Comparison of ENCODE assay signal across 11 cellular contexts in genomic region chr9:93136011-93136440, GRCh38. TPM values are rescaled to one million over a fixed set of nuclear protein-coding genes. Genes with fewer than 3 reads are reported as not detected.
DNase-seq lines count a peak whose midpoint lies in the region; ATAC-seq, FAIRE-seq and TF ChIP-seq lines count a peak whose summit lies in the region.
"Had no signal": no experiment of that assay in that cellular context is flagged by ENCODE, and none has a peak within 500 bp of the region (broad histone marks: within the 10 kb centered on the region; RNA-seq: fewer than 3 reads in every experiment).

No MANE protein-coding gene starts in this region.

- no peak for FAIRE-seq in keratinocyte (lab: Jason Lieb, UNC)

- no peak overlapping the region for H3K9ac ChIP-seq in keratinocyte (ENCODE audit: control insufficient read depth, extremely low read depth, insufficient read depth, low read length)

- no peak overlapping the region for H2AFZ ChIP-seq in keratinocyte (ENCODE audit: control insufficient read depth, low read length)

- no peaks in the 10 kb centered on the region for H4K20me1 ChIP-seq in keratinocyte (ENCODE audit: control insufficient read depth, extremely low read depth, insufficient read depth, low read length)

- peaks cover 3% of the 10 kb centered on the region for H3K9me3 Mint-ChIP-seq in activated CD4-positive, alpha-beta T cell treated with anti-CD3 and anti-CD28 coated beads for 36 hours (ENCODE audit: low read depth)
- H3K9me3 Mint-ChIP-seq: stimulated activated naive CD8-positive, alpha-beta T cell treated with anti-CD3 and anti-CD28 coated beads, Interleukin-15, Interleukin-2, amounts not matched to agents 100 ng/mL and 50 ng/mL, for 24 hours had no signal

- no peaks in the 10 kb centered on the region for H3K79me2 ChIP-seq in keratinocyte (ENCODE audit: control insufficient read depth, insufficient read depth, low read length)

- no peaks in the 10 kb centered on the region for H3K9me1 ChIP-seq in keratinocyte (ENCODE audit: control insufficient read depth, extremely low read depth, insufficient read depth, low read length)

- no peak overlapping the region for H3K4me3 Mint-ChIP-seq in activated CD4-positive, alpha-beta T cell treated with anti-CD3 and anti-CD28 coated beads for 36 hours
- H3K4me3 Mint-ChIP-seq: stimulated activated naive CD8-positive, alpha-beta T cell treated with anti-CD3 and anti-CD28 coated beads, Interleukin-15, Interleukin-2, amounts not matched to agents 100 ng/mL and 50 ng/mL, for 24 hours had no signal

- H3K27ac ChIP-seq in keratinocyte (ENCODE audit: control insufficient read depth, insufficient read depth, low read length) (no peak overlapping the region), substantia nigra (ENCODE audit: low read depth, low read length, poor library complexity, severe bottlenecking) (peak overlapping the region; percentile 51)

- H3K36me3 ChIP-seq in keratinocyte (ENCODE audit: control insufficient read depth in 2 of 2, extremely low read depth in 1 of 2, insufficient read depth in 2 of 2, low read length in 2 of 2): no peaks in the 10 kb centered on the region

- dilution Hi-C loops in keratinocyte (cut with MboI; ENCODE audit: extremely low pct_ligation_motif_present, low sequenced_read_pairs): no loop called here

- H3K27ac Mint-ChIP-seq in activated CD4-positive, alpha-beta T cell treated with anti-CD3 and anti-CD28 coated beads for 36 hours: peak overlapping the region; percentile 10

- H3K27me3 Mint-ChIP-seq in activated CD4-positive, alpha-beta T cell treated with anti-CD3 and anti-CD28 coated beads for 36 hours: no peaks in the 10 kb centered on the region
- H3K27me3 Mint-ChIP-seq: stimulated activated naive CD8-positive, alpha-beta T cell treated with anti-CD3 and anti-CD28 coated beads, Interleukin-15, Interleukin-2, amounts not matched to agents 100 ng/mL and 50 ng/mL, for 24 hours had no signal

- intact Hi-C loops in activated CD4-positive, alpha-beta T cell treated with anti-CD3 and anti-CD28 coated beads for 36 hours (cut with DNase I, micrococcal nuclease): no loop called here

- H3K9me3 ChIP-seq in keratinocyte (ENCODE audit: control insufficient read depth, low read depth, low read length): no peaks in the 10 kb centered on the region

- CTCF ChIA-PET in activated CD4-positive, alpha-beta T cell treated with anti-CD3 and anti-CD28 coated beads for 36 hours (lab: Charles Lee): interaction anchor here (0.8 kb wide), 1 partner anchor 11 kb away, joined by 3 read pairs; no protein-coding TSS in a partner anchor

- DNase-seq in activated CD4-positive, alpha-beta T cell treated with anti-CD3 and anti-CD28 coated beads for 36 hours: no peak
- no peak for DNase-seq in activated CD4-positive, alpha-beta T cell treated with anti-CD3 and anti-CD28 coated beads for 4 hours
- DNase-seq in RKO (ENCODE audit: low spot score): peak; percentile 42
- DNase-seq in keratinocyte (ENCODE audit: low read depth, low spot score): no peak
- DNase-seq in substantia nigra (lab: John Stamatoyannopoulos, UW): peak in 11 of 49 donors; percentile 19 to 75 (median 32)
- no peak for DNase-seq in SW480 (ENCODE audit: low spot score)
- DNase-seq in GM13977 (ENCODE audit: low spot score): no peak
- DNase-seq: MV-4-11, retina had no signal

- no peak for ATAC-seq in activated CD4-positive, alpha-beta T cell treated with anti-CD3 and anti-CD28 coated beads for 36 hours
- no peak for ATAC-seq in GM19463 (IDR thresholded peaks at IDR 0.05; ENCODE audit: unreplicated experiment)

- peaks cover 30% of the 10 kb centered on the region for H3K4me1 ChIP-seq in keratinocyte (ENCODE audit: control insufficient read depth, extremely low read depth, insufficient read depth, low read length)

- POLR2A ChIA-PET in activated CD4-positive, alpha-beta T cell treated with anti-CD3 and anti-CD28 coated beads for 36 hours (lab: Charles Lee): no interaction called here

- TF ChIP-seq CTCF in keratinocyte (optimal IDR thresholded peaks at IDR 0.05 in 1 of 3, IDR thresholded peaks at IDR 0.05 in 1 of 3, conservative IDR thresholded peaks at IDR 0.05 in 1 of 3; ENCODE audit: extremely low read depth in 1 of 3, insufficient read depth in 2 of 3, low read length in 3 of 3) (no peak), GM13977 (IDR thresholded peaks at IDR 0.05; ENCODE audit: extremely low read depth, insufficient read depth, missing control alignments) (no peak)

- in situ Hi-C loops in GM13977 (cut with MboI; ENCODE audit: low pct_unique_long_range_greater_than_20kb, low sequenced_read_pairs, unreplicated experiment): no loop called here

- peak overlapping the region; percentile 27 for H3K4me2 ChIP-seq in keratinocyte (ENCODE audit: control insufficient read depth, extremely low read depth, insufficient read depth, low read depth, low read length)

- H3K4me1 Mint-ChIP-seq in activated CD4-positive, alpha-beta T cell treated with anti-CD3 and anti-CD28 coated beads for 36 hours: peaks cover 60% of the 10 kb centered on the region

- H3K36me3 Mint-ChIP-seq in activated CD4-positive, alpha-beta T cell treated with anti-CD3 and anti-CD28 coated beads for 36 hours (ENCODE audit: low read depth): peaks cover 19% of the 10 kb centered on the region

- H3K27me3 ChIP-seq in keratinocyte (ENCODE audit: control insufficient read depth, extremely low read depth, insufficient read depth, low read length): peaks cover 16% of the 10 kb centered on the region

- no peak overlapping the region for H3K4me3 ChIP-seq in keratinocyte (ENCODE audit: control insufficient read depth in 2 of 3, extremely low read depth in 1 of 3, insufficient read depth in 2 of 3, low read depth in 1 of 3, low read length in 3 of 3)

RNA-seq across cellular contexts. Expression of gene NINJ1, which starts 2.0 kb away (rescaled TPM):
- 100 to 1,000 TPM in 1 of 2 experiments, 10 to 100 TPM in 1; 77.4 to 108 TPM for total RNA-seq in activated CD4-positive, alpha-beta T cell treated with anti-CD3 and anti-CD28 coated beads for 36 hours
- polyA plus RNA-seq in keratinocyte: 7.4 to 16.5 TPM (median 7.7 TPM) in 3 replicates
- polyA plus RNA-seq in keratinocyte (2011; ENCODE audit: low read depth): 4.7 TPM
- polyA plus RNA-seq in keratinocyte (2011; cell fraction: cytosol; rRNA removed): 13.2 and 23.7 TPM in 2 replicates
- 6.6 and 10.2 TPM in 2 replicates for polyA plus RNA-seq in keratinocyte (2011; cell fraction: nucleus; rRNA removed)
- polyA plus RNA-seq in keratinocyte (2012; ENCODE audit: low replicate concordance): 15.1 and 22.9 TPM in 2 replicates
- polyA minus RNA-seq in keratinocyte: 6.7 to 25.6 TPM (median 13.6 TPM) in 3 replicates
- polyA minus RNA-seq in keratinocyte (2011; cell fraction: cytosol; rRNA and poly(A)+ RNA removed): 17.1 TPM
- polyA minus RNA-seq in keratinocyte (2011; cell fraction: nucleus; rRNA and poly(A)+ RNA removed): 3.6 and 5.2 TPM in 2 replicates

RNA-seq across cellular contexts. Expression of gene CARD19, which starts 40.0 kb away (rescaled TPM):
- 10 to 100 TPM; 39.6 to 44.4 TPM for total RNA-seq in activated CD4-positive, alpha-beta T cell treated with anti-CD3 and anti-CD28 coated beads for 36 hours
- 30.8 to 67.4 TPM (median 36.7 TPM) in 3 replicates for polyA plus RNA-seq in keratinocyte
- polyA plus RNA-seq in keratinocyte (2011; ENCODE audit: low read depth): 2.9 TPM
- 23.3 and 66.3 TPM in 2 replicates for polyA plus RNA-seq in keratinocyte (2011; cell fraction: cytosol; rRNA removed)
- polyA plus RNA-seq in keratinocyte (2011; cell fraction: nucleus; rRNA removed): 37.0 and 49.3 TPM in 2 replicates
- polyA plus RNA-seq in keratinocyte (2012; ENCODE audit: low replicate concordance): 17.6 and 45.3 TPM in 2 replicates
- polyA minus RNA-seq in keratinocyte: 12.3 to 46.8 TPM (median 18.6 TPM) in 3 replicates
- 59.5 TPM for polyA minus RNA-seq in keratinocyte (2011; cell fraction: cytosol; rRNA and poly(A)+ RNA removed)
- polyA minus RNA-seq in keratinocyte (2011; cell fraction: nucleus; rRNA and poly(A)+ RNA removed): 14.5 and 15.4 TPM in 2 replicates

RNA-seq across cellular contexts. Expression of gene WNK2, which starts 47.9 kb away (rescaled TPM):
- total RNA-seq in activated CD4-positive, alpha-beta T cell treated with anti-CD3 and anti-CD28 coated beads for 36 hours: 1 to 10 TPM; 3.3 to 4.6 TPM
- polyA plus RNA-seq in keratinocyte: 0.05 TPM in 1 of 3 replicates, not detected in the others
- 0.32 TPM for polyA plus RNA-seq in keratinocyte (2011; ENCODE audit: low read depth)
- polyA plus RNA-seq in keratinocyte (2011; cell fraction: cytosol; rRNA removed): 0.12 TPM in 1 of 2 replicates, not detected in the other
- 0.10 and 0.49 TPM in 2 replicates for polyA plus RNA-seq in keratinocyte (2011; cell fraction: nucleus; rRNA removed)
- polyA plus RNA-seq in keratinocyte (2012; ENCODE audit: low replicate concordance): 0.10 TPM in 1 of 2 replicates, not detected in the other
- 0.20 TPM in 1 of 3 replicates, not detected in the others for polyA minus RNA-seq in keratinocyte
- not detected for polyA minus RNA-seq in keratinocyte (2011; cell fraction: cytosol; rRNA and poly(A)+ RNA removed)
- polyA minus RNA-seq in keratinocyte (2011; cell fraction: nucleus; rRNA and poly(A)+ RNA removed): 0.84 TPM in 1 of 2 replicates, not detected in the other
